Comparison of ENCODE assay signal across 19 cellular contexts in the genomic region with DNA sequence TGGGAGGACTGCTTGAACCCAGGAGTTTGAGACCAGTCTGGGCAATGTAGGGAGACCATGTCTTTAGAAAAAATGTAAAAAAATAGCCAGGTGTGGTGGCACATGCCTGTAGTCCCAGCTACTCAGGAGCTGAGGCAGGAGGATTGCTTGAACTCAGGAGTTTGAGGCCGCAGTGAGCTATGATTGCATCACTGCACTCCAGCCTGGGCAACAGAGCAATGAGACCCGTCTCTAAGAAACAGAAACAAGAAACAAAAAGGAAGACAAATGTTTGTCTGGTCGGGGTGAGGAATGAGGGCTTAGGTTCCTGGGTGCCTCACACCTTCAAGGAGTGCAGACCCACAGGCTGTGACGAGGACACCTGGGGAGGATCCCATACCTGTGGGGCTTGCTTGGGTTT.
DNase-seq lines count a peak whose midpoint lies in the region; ATAC-seq, FAIRE-seq and TF ChIP-seq lines count a peak whose summit lies in the region.
"Had no signal": no experiment of that assay in that cellular context is flagged by ENCODE, and none has a peak within 500 bp of the region (broad histone marks: within the 10 kb centered on the region; RNA-seq: fewer than 3 reads in every experiment).

No MANE protein-coding gene starts in this region.

- DNase-seq in Peyer's patch (peak in 1 of 3 donors; percentile 62), bronchial epithelial cell (ENCODE audit: low read depth) (peak; percentile 10), mucosa of descending colon (no peak), AML-193 (lab: John Stamatoyannopoulos, UW) (no peak), NCI-H82 (lab: John Stamatoyannopoulos, UW) (no peak)
- DNase-seq in activated T-helper 2 cell treated with anti-CD3 and anti-CD28 coated beads, Interferon-gamma antibody, Interleukin-2, Interleukin-4, amounts not matched to agents 10 μg/mL and 5 μg/mL and 100 μg/mL, durations not matched to agents 14 hours and 24 hours and 36 hours (ENCODE audit: low spot score) = no peak
- DNase-seq: activated CD4-positive, alpha-beta memory T cell treated with anti-CD3 and anti-CD28 coated beads, Interleukin-2, amount 10 ng/mL, durations not matched to agents 7 days and 5 days; activated CD4-positive, CD25-positive, alpha-beta regulatory T cell; activated naive CD4-positive, alpha-beta T cell treated with anti-CD3 and anti-CD28 coated beads, Interleukin-2, amount 50 U/mL, for 16 hours; activated T-cell treated with anti-CD3 and anti-CD28 coated beads, Interleukin-2, amount 50 U/mL, for 24 hours; CD8-positive, alpha-beta memory T cell; DND-41; KG1; NCI-H1417; NCI-H2107; SHP77 treated with DMSO at 0.1 percent for 48 hours had no signal

- peak overlapping the region; percentile 2 to 48 (median 19); a peak in 15 of 22 replicates for H3K4me2 ChIP-seq in BLaER1 treated with 17β-estradiol and CSF1 and Interleukin-3, amounts not matched to agents 10 nM and 100 nM

- intact Hi-C loops in mucosa of descending colon (cut with DNase I, micrococcal nuclease) = no loop called here
- intact Hi-C loops in activated T-helper 2 cell treated with anti-CD3 and anti-CD28 coated beads, Interferon-gamma antibody, Interleukin-2, Interleukin-4, amounts not matched to agents 10 μg/mL and 5 μg/mL and 100 μg/mL, durations not matched to agents 14 hours and 24 hours and 36 hours (cut with micrococcal nuclease) = no loop called here

- no peak overlapping the region for H3K9ac ChIP-seq in BLaER1 treated with 17β-estradiol and CSF1 and Interleukin-3, amounts not matched to agents 10 nM and 100 nM

- no peaks in the 10 kb centered on the region for H3K9me3 Mint-ChIP-seq in activated T-helper 2 cell treated with anti-CD3 and anti-CD28 coated beads, Interferon-gamma antibody, Interleukin-2, Interleukin-4, amounts not matched to agents 10 μg/mL and 5 μg/mL and 100 μg/mL, durations not matched to agents 14 hours and 24 hours and 36 hours
- H3K9me3 Mint-ChIP-seq: activated CD4-positive, alpha-beta memory T cell treated with anti-CD3 and anti-CD28 coated beads, Interleukin-2, amount 10 ng/mL, durations not matched to agents 7 days and 5 days; activated T-cell treated with anti-CD3 and anti-CD28 coated beads, Interleukin-2, amount 50 U/mL, for 24 hours; CD8-positive, alpha-beta memory T cell had no signal

- H3K27me3 ChIP-seq in BLaER1 treated with 17β-estradiol and CSF1 and Interleukin-3, amounts not matched to agents 10 nM and 100 nM = no peaks in the 10 kb centered on the region
- H3K27me3 ChIP-seq in Peyer's patch (no peaks in the 10 kb centered on the region), bronchial epithelial cell (ENCODE audit: control insufficient read depth, insufficient read depth, low read length) (no peaks in the 10 kb centered on the region)
- H3K27me3 ChIP-seq: testis had no signal

- ATAC-seq in mucosa of descending colon = peak; percentile 37
- ATAC-seq in GM21447 (IDR thresholded peaks at IDR 0.05; ENCODE audit: unreplicated experiment) = no peak

- no peak for TF ChIP-seq CTCF in Peyer's patch (IDR thresholded peaks at IDR 0.05)
- no peak for TF ChIP-seq CTCF in bronchial epithelial cell (IDR thresholded peaks at IDR 0.05; ENCODE audit: insufficient read depth, low read length, severe bottlenecking)
- TF ChIP-seq CTCF in mucosa of descending colon (IDR thresholded peaks at IDR 0.05) = no peak

- no peaks in the 10 kb centered on the region for H3K9me3 ChIP-seq in BLaER1 treated with 17β-estradiol and CSF1 and Interleukin-3, amounts not matched to agents 10 nM and 100 nM (replicated peaks in 1 of 11)
- H3K9me3 ChIP-seq in Peyer's patch (no peaks in the 10 kb centered on the region), mucosa of descending colon (no peaks in the 10 kb centered on the region)
- H3K9me3 ChIP-seq: testis had no signal

- no peak overlapping the region for H3K27ac Mint-ChIP-seq in activated T-helper 2 cell treated with anti-CD3 and anti-CD28 coated beads, Interferon-gamma antibody, Interleukin-2, Interleukin-4, amounts not matched to agents 10 μg/mL and 5 μg/mL and 100 μg/mL, durations not matched to agents 14 hours and 24 hours and 36 hours
- H3K27ac Mint-ChIP-seq: activated CD4-positive, alpha-beta memory T cell treated with anti-CD3 and anti-CD28 coated beads, Interleukin-2, amount 10 ng/mL, durations not matched to agents 7 days and 5 days; activated T-cell treated with anti-CD3 and anti-CD28 coated beads, Interleukin-2, amount 50 U/mL, for 24 hours had no signal

- no peaks in the 10 kb centered on the region for H3K4me1 Mint-ChIP-seq in activated T-helper 2 cell treated with anti-CD3 and anti-CD28 coated beads, Interferon-gamma antibody, Interleukin-2, Interleukin-4, amounts not matched to agents 10 μg/mL and 5 μg/mL and 100 μg/mL, durations not matched to agents 14 hours and 24 hours and 36 hours (ENCODE audit: low read depth)
- H3K4me1 Mint-ChIP-seq: activated CD4-positive, alpha-beta memory T cell treated with anti-CD3 and anti-CD28 coated beads, Interleukin-2, amount 10 ng/mL, durations not matched to agents 7 days and 5 days; CD8-positive, alpha-beta memory T cell had no signal

- H4K20me1 ChIP-seq in BLaER1 treated with 17β-estradiol and CSF1 and Interleukin-3, amounts not matched to agents 10 nM and 100 nM = no peaks in the 10 kb centered on the region; a peak in 1 of 22 replicates

- no peaks in the 10 kb centered on the region for H3K27me3 Mint-ChIP-seq in activated T-helper 2 cell treated with anti-CD3 and anti-CD28 coated beads, Interferon-gamma antibody, Interleukin-2, Interleukin-4, amounts not matched to agents 10 μg/mL and 5 μg/mL and 100 μg/mL, durations not matched to agents 14 hours and 24 hours and 36 hours (ENCODE audit: low read depth)
- H3K27me3 Mint-ChIP-seq: activated CD4-positive, alpha-beta memory T cell treated with anti-CD3 and anti-CD28 coated beads, Interleukin-2, amount 10 ng/mL, durations not matched to agents 7 days and 5 days; activated T-cell treated with anti-CD3 and anti-CD28 coated beads, Interleukin-2, amount 50 U/mL, for 24 hours had no signal

- peaks cover 0 to 17% (median 13%) of the 10 kb centered on the region in 10 experiments; a peak in 18 of 20 replicates for H3K4me1 ChIP-seq in BLaER1 treated with 17β-estradiol and CSF1 and Interleukin-3, amounts not matched to agents 10 nM and 100 nM
- H3K4me1 ChIP-seq in Peyer's patch = peaks cover 0 to 24% (median 7%) of the 10 kb centered on the region in 4 donors
- peaks cover 3% of the 10 kb centered on the region for H3K4me1 ChIP-seq in mucosa of descending colon (ENCODE audit: low read depth)

- H3K36me3 ChIP-seq in BLaER1 treated with 17β-estradiol and CSF1 and Interleukin-3, amounts not matched to agents 10 nM and 100 nM = no peaks in the 10 kb centered on the region
- H3K36me3 ChIP-seq in Peyer's patch = no peaks in the 10 kb centered on the region
- H3K36me3 ChIP-seq in bronchial epithelial cell (ENCODE audit: control insufficient read depth, insufficient read depth, low read length) = no peaks in the 10 kb centered on the region
- no peaks in the 10 kb centered on the region for H3K36me3 ChIP-seq in mucosa of descending colon (ENCODE audit: low read depth)

- no peak for TF ChIP-seq POLR2A in Peyer's patch (IDR thresholded peaks at IDR 0.05)

- H3K4me3 Mint-ChIP-seq in activated T-helper 2 cell treated with anti-CD3 and anti-CD28 coated beads, Interferon-gamma antibody, Interleukin-2, Interleukin-4, amounts not matched to agents 10 μg/mL and 5 μg/mL and 100 μg/mL, durations not matched to agents 14 hours and 24 hours and 36 hours (ENCODE audit: low read depth) = no peak overlapping the region
- H3K4me3 Mint-ChIP-seq: activated CD4-positive, alpha-beta memory T cell treated with anti-CD3 and anti-CD28 coated beads, Interleukin-2, amount 10 ng/mL, durations not matched to agents 7 days and 5 days; activated T-cell treated with anti-CD3 and anti-CD28 coated beads, Interleukin-2, amount 50 U/mL, for 24 hours; CD8-positive, alpha-beta memory T cell had no signal

- H3K27ac ChIP-seq in BLaER1 treated with 17β-estradiol and CSF1 and Interleukin-3, amounts not matched to agents 10 nM and 100 nM = peak overlapping the region in 3 of 11 experiments; percentile 5 to 42 (median 28); a peak in 4 of 22 replicates
- peak overlapping the region in 3 of 4 donors; percentile 46 to 87 (median 79) for H3K27ac ChIP-seq in Peyer's patch
- H3K27ac ChIP-seq: testis had no signal

- no peak for FAIRE-seq in bronchial epithelial cell (lab: Jason Lieb, UNC)

- no peak overlapping the region for H3K4me3 ChIP-seq in BLaER1 treated with 17β-estradiol and CSF1 and Interleukin-3, amounts not matched to agents 10 nM and 100 nM
- H3K4me3 ChIP-seq in Peyer's patch = no peak overlapping the region
- H3K4me3 ChIP-seq in bronchial epithelial cell (ENCODE audit: low read depth, low read length) = no peak overlapping the region
- no peak overlapping the region for H3K4me3 ChIP-seq in mucosa of descending colon
- H3K4me3 ChIP-seq: testis had no signal

- H3K36me3 Mint-ChIP-seq in activated T-helper 2 cell treated with anti-CD3 and anti-CD28 coated beads, Interferon-gamma antibody, Interleukin-2, Interleukin-4, amounts not matched to agents 10 μg/mL and 5 μg/mL and 100 μg/mL, durations not matched to agents 14 hours and 24 hours and 36 hours (ENCODE audit: low read depth) = no peaks in the 10 kb centered on the region
